Comparison of ENCODE assay signal across 21 cellular contexts in the genomic region with DNA sequence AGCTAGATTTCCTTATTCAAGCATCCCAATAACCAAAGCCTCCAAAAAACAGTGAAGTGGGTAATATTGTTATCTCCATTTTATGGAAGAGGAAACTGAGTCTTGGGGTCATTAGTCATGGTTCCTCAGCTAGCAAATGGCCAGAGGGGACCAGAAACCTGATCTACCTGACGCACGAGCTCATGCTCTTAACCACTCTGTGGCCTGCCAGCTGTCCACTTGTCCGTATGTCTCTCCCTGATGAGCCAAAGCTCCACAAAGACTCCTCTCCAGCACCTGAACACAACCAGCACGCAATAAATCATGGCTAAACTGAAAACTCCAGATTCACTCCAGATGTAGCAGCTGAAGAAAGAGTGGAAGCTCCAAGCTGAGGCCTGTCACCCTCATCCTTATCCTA. TPM values are rescaled to one million over a fixed set of nuclear protein-coding genes. Genes with fewer than 3 reads are reported as not detected.
"Had no signal": no experiment of that assay in that cellular context is flagged by ENCODE, and none has a peak within 500 bp of the region (broad histone marks: within the 10 kb centered on the region; RNA-seq: fewer than 3 reads in every experiment).

No MANE protein-coding gene starts in this region.

- H3K36me3 Mint-ChIP-seq: naive thymus-derived CD4-positive, alpha-beta T cell; stimulated activated naive B cell treated with anti-CD40 and anti-IgM and Interleukin-4, amounts not matched to agents 10 μg/mL and 1 μg/mL and 100 μg/mL, for 72 hours had no signal

- H3K9me3 Mint-ChIP-seq: endodermal cell; stimulated activated naive B cell treated with anti-CD40 and anti-IgM and Interleukin-4, amounts not matched to agents 10 μg/mL and 1 μg/mL and 100 μg/mL, for 72 hours; stimulated activated naive CD8-positive, alpha-beta T cell treated with anti-CD3 and anti-CD28 coated beads, Interleukin-15, amount 100 ng/mL, for 72 hours had no signal

- H3K4me3 Mint-ChIP-seq: endodermal cell; naive thymus-derived CD4-positive, alpha-beta T cell; stimulated activated naive B cell treated with anti-CD40 and anti-IgM and Interleukin-4, amounts not matched to agents 10 μg/mL and 1 μg/mL and 100 μg/mL, for 72 hours; stimulated activated naive CD8-positive, alpha-beta T cell treated with anti-CD3 and anti-CD28 coated beads, Interleukin-15, amount 100 ng/mL, for 72 hours had no signal

- H3K4me1 Mint-ChIP-seq: stimulated activated naive CD8-positive, alpha-beta T cell treated with anti-CD3 and anti-CD28 coated beads, Interleukin-15, amount 100 ng/mL, for 72 hours had no signal

- H3K27ac Mint-ChIP-seq: endodermal cell; naive thymus-derived CD4-positive, alpha-beta T cell; stimulated activated naive B cell treated with anti-CD40 and anti-IgM and Interleukin-4, amounts not matched to agents 10 μg/mL and 1 μg/mL and 100 μg/mL, for 72 hours; stimulated activated naive CD8-positive, alpha-beta T cell treated with anti-CD3 and anti-CD28 coated beads, Interleukin-15, amount 100 ng/mL, for 72 hours had no signal

- DNase-seq: effector CD4-positive, alpha-beta T cell; endodermal cell; heart right ventricle; hypothalamus; kidney glomerular epithelial cell; mesendoderm; naive thymus-derived CD4-positive, alpha-beta T cell; sigmoid colon; stimulated activated CD4-positive, alpha-beta T cell treated with anti-CD3 and anti-CD28 coated beads, Interleukin-2, amount 100 ng/mL, for 24 hours; stimulated activated CD4-positive, alpha-beta T cell treated with anti-CD3 and anti-CD28 coated beads, Interleukin-4, amount 100 ng/mL, for 4 hours; stimulated activated naive B cell treated with anti-CD40 and anti-IgM and Interleukin-4, amounts not matched to agents 10 μg/mL and 1 μg/mL and 100 μg/mL, for 72 hours; stimulated activated naive CD8-positive, alpha-beta T cell treated with anti-CD3 and anti-CD28 coated beads, Interleukin-15, amount 100 ng/mL, for 72 hours; transverse colon had no signal

RNA-seq across cellular contexts. Expression of gene CAPN8, which starts 5.8 kb away (rescaled TPM):
- total RNA-seq: dermis microvascular lymphatic vessel endothelial cell, endothelial cell of umbilical vein, frontal cortex, glomerular endothelial cell, heart right ventricle, lung microvascular endothelial cell, osteoblast, pulmonary artery endothelial cell, subcutaneous adipose tissue had no signal
